Comparison of ENCODE assay signal across 15 cellular contexts in the genomic region with DNA sequence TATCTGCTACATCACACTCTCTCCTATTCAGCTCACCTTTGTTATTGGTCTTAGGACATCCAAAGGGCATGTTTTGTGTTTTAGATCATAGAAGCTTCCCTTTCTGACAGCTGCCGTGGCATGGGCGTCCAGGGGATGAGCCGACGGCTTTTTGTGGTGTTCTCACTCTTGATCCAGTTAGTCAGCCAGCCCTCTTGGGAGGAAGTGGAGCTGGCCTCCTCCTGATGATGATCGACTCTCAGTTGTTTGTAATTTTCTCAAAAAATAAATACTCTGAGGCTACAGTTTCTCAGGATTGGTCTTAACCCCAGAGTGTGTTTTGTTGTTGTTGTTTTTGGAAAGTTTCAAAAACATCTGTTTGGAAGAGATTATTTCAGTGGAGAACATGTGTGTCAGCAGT. TPM values are rescaled to one million over a fixed set of nuclear protein-coding genes. Genes with fewer than 3 reads are reported as not detected.
A peak's percentile ranks its signal among the peaks of the same experiment; 100 is the strongest.
DNase-seq lines count a peak whose midpoint lies in the region; ATAC-seq and TF ChIP-seq lines count a peak whose summit lies in the region.
"Had no signal": no experiment of that assay in that cellular context is flagged by ENCODE, and none has a peak within 500 bp of the region (broad histone marks: within the 10 kb centered on the region; RNA-seq: fewer than 3 reads in every experiment).

No MANE protein-coding gene starts in this region.

- no peaks in the 10 kb centered on the region for H3K36me3 Mint-ChIP-seq in MCF 10A (ENCODE audit: insufficient read depth, unreplicated experiment)
- peaks cover 10% of the 10 kb centered on the region for H3K36me3 Mint-ChIP-seq in neural crest cell (ENCODE audit: low read depth)
- peaks cover 10% of the 10 kb centered on the region for H3K36me3 Mint-ChIP-seq in T-helper 17 cell (ENCODE audit: low read depth)

- no peak for ATAC-seq in T-helper 17 cell
- ATAC-seq: PC-3, right lobe of liver had no signal

- H3K4me3 ChIP-seq in breast epithelium (peak overlapping the region in 1 of 3 donors; percentile 29), fibroblast of lung (replicated peaks in 1 of 4; ENCODE audit: control extremely low read depth in 1 of 4, insufficient read depth in 1 of 4, low read depth in 3 of 4, low read length in 4 of 4) (no peak overlapping the region), vagina (no peak overlapping the region)
- H3K4me3 ChIP-seq: right lobe of liver had no signal

- no peaks in the 10 kb centered on the region for H3K36me3 ChIP-seq in breast epithelium
- no peaks in the 10 kb centered on the region for H3K36me3 ChIP-seq in fibroblast of lung (ENCODE audit: control insufficient read depth, insufficient read depth, low read length)
- H3K36me3 ChIP-seq in vagina = peaks cover 0 to 14% of the 10 kb centered on the region in 2 donors
- H3K36me3 ChIP-seq: right lobe of liver had no signal

- in situ Hi-C loops in ACHN (cut with HindIII; ENCODE audit: low pct_ligation_motif_present, low pct_unique_long_range_greater_than_20kb, low sequenced_read_pairs) = no loop called here

- CTCF ChIA-PET in MCF 10A (lab: Yijun Ruan, JAX) = no interaction called here

- no peaks in the 10 kb centered on the region for H3K27me3 ChIP-seq in breast epithelium
- H3K27me3 ChIP-seq in fibroblast of lung (ENCODE audit: control insufficient read depth, insufficient read depth, low read length) = no peaks in the 10 kb centered on the region
- no peaks in the 10 kb centered on the region for H3K27me3 ChIP-seq in vagina
- H3K27me3 ChIP-seq: right lobe of liver had no signal

- no peaks in the 10 kb centered on the region for H3K9me3 Mint-ChIP-seq in MCF 10A (ENCODE audit: unreplicated experiment)
- H3K9me3 Mint-ChIP-seq in neural crest cell = no peaks in the 10 kb centered on the region

- H3K4me2 ChIP-seq in fibroblast of lung (ENCODE audit: extremely low read depth, insufficient read depth, low read length) = no peak overlapping the region

- H3K4me3 Mint-ChIP-seq in MCF 10A (ENCODE audit: unreplicated experiment) (no peak overlapping the region), neural crest cell (peak overlapping the region; percentile 50), T-helper 17 cell (no peak overlapping the region)

- BruUV-seq in MCF 10A (replicated peaks; lab: Mats Ljungman, UMichigan) = no TSS peak

- H3K4me1 Mint-ChIP-seq in MCF 10A (ENCODE audit: insufficient read depth, unreplicated experiment) = no peaks in the 10 kb centered on the region
- peaks cover 78% of the 10 kb centered on the region for H3K4me1 Mint-ChIP-seq in neural crest cell
- peaks cover 10% of the 10 kb centered on the region for H3K4me1 Mint-ChIP-seq in T-helper 17 cell

- H3K27ac Mint-ChIP-seq in MCF 10A (ENCODE audit: low read depth, unreplicated experiment) (no peak overlapping the region), neural crest cell (ENCODE audit: unreplicated experiment) (peak overlapping the region; percentile 96), T-helper 17 cell (no peak overlapping the region)

- TF ChIP-seq CTCF in breast epithelium (IDR thresholded peaks at IDR 0.05) (no peak), MCF 10A (IDR thresholded peaks at IDR 0.05; ENCODE audit: unreplicated experiment) (no peak), fibroblast of lung (conservative IDR thresholded peaks at IDR 0.05 in 1 of 2, IDR thresholded peaks at IDR 0.05 in 1 of 2; ENCODE audit: low read depth in 1 of 2, low read length in 2 of 2) (no peak), neural crest cell (conservative IDR thresholded peaks at IDR 0.05) (no peak), vagina (IDR thresholded peaks at IDR 0.05) (no peak)

- H3K79me2 ChIP-seq in fibroblast of lung (ENCODE audit: control insufficient read depth, insufficient read depth, low read length) = no peaks in the 10 kb centered on the region

- H3K27ac ChIP-seq in breast epithelium (peak overlapping the region; percentile 92 to 97), fibroblast of lung (ENCODE audit: insufficient read depth, low read length) (no peak overlapping the region), vagina (peak overlapping the region; percentile 77)
- H3K27ac ChIP-seq: right lobe of liver had no signal

- H3K4me1 ChIP-seq in breast epithelium = peaks cover 0 to 9% of the 10 kb centered on the region in 2 donors
- H3K4me1 ChIP-seq in fibroblast of lung (ENCODE audit: control insufficient read depth, extremely low read depth, insufficient read depth, low read length) = peaks cover 12% of the 10 kb centered on the region
- peaks cover 74% of the 10 kb centered on the region for H3K4me1 ChIP-seq in vagina
- H3K4me1 ChIP-seq: right lobe of liver had no signal

- TF ChIP-seq POLR2A in breast epithelium (IDR thresholded peaks at IDR 0.05) (no peak), vagina (IDR thresholded peaks at IDR 0.05) (no peak)

- H4K20me1 ChIP-seq in fibroblast of lung (ENCODE audit: control insufficient read depth, extremely low read depth, insufficient read depth, low read length) = no peaks in the 10 kb centered on the region

- intact Hi-C loops in breast epithelium (cut with DNase I; ENCODE audit: low total_unique reads) = no loop called here
- intact Hi-C loops in MCF 10A (cut with micrococcal nuclease) = no loop called here
- intact Hi-C loops in vagina (cut with DNase I) = no loop called here

- H3K9ac ChIP-seq in fibroblast of lung (ENCODE audit: insufficient read depth, low read length) = no peak overlapping the region

- POLR2A ChIA-PET in MCF 10A (lab: Yijun Ruan, JAX) = interaction anchor here (0.6 kb wide), 1 partner anchor 123 kb away, joined by 3 read pairs; no protein-coding TSS in a partner anchor

- no peak for DNase-seq in breast epithelium (ENCODE audit: low spot score in 2 of 2)
- no peak for DNase-seq in MCF 10A (ENCODE audit: unreplicated experiment)
- peak in 1 of 2 donors; percentile 41 for DNase-seq in fibroblast of lung (ENCODE audit: low read depth in 2 of 2)
- no peak for DNase-seq in neural crest cell (ENCODE audit: low read depth, low spot score)
- DNase-seq in vagina (ENCODE audit: extremely low spot score in 2 of 2) = peak in 1 of 2 donors; percentile 84
- DNase-seq in kidney tubule cell (ENCODE audit: low spot score) = no peak
- no peak for DNase-seq in T-helper 17 cell
- DNase-seq in ACHN = no peak
- DNase-seq: 8988T, DMS 273 treated with DMSO at 0.1 percent for 48 hours, NCI-H1930, PC-3, right lobe of liver, T-helper 9 cell had no signal

- H3K27me3 Mint-ChIP-seq in MCF 10A (ENCODE audit: insufficient read depth, unreplicated experiment) (no peaks in the 10 kb centered on the region), neural crest cell (ENCODE audit: low read depth) (peaks cover 5% of the 10 kb centered on the region), T-helper 17 cell (peaks cover 63% of the 10 kb centered on the region)

- H2AFZ ChIP-seq in fibroblast of lung (ENCODE audit: low read length) = peak overlapping the region; percentile 80

- H3K9me3 ChIP-seq in breast epithelium = no peaks in the 10 kb centered on the region
- no peaks in the 10 kb centered on the region for H3K9me3 ChIP-seq in fibroblast of lung (ENCODE audit: control insufficient read depth, insufficient read depth, low read depth, low read length)
- H3K9me3 ChIP-seq in vagina = no peaks in the 10 kb centered on the region
- H3K9me3 ChIP-seq in T-helper 17 cell (ENCODE audit: control insufficient read depth, low read length, poor library complexity, severe bottlenecking) = no peaks in the 10 kb centered on the region
- H3K9me3 ChIP-seq: right lobe of liver had no signal

RNA-seq across cellular contexts. Expression of a gene that starts 34.4 kb away (rescaled TPM):
- total RNA-seq in breast epithelium = 10 to 100 TPM; 48.8 to 56.6 (median 55.1) TPM
- 1.8 and 2.3 TPM in 2 replicates for total RNA-seq in MCF 10A (2022)
- 2.1 and 3.9 TPM in 2 replicates for total RNA-seq in fibroblast of lung
- polyA plus RNA-seq in fibroblast of lung = 4.2 and 4.7 TPM in 2 replicates
- 5.2 and 5.7 TPM in 2 replicates for polyA plus RNA-seq in fibroblast of lung (2012)
- 4.6 and 22.9 TPM in 2 replicates for polyA minus RNA-seq in fibroblast of lung (ENCODE audit: low replicate concordance)
- total RNA-seq in neural crest cell = 114 and 130 TPM in 2 replicates
- 93.1 TPM for total RNA-seq in vagina
- total RNA-seq in T-helper 17 cell = not detected
- total RNA-seq: lung microvascular endothelial cell had no signal

Comparison
In these comparisons a context has a peak if more than half of its experiments do, and no peak if none do; other contexts are left out.
1. RNA of a gene that starts 34.4 kb away (total RNA-seq): 114 to 130 TPM in neural crest cell, 93.1 TPM in vagina (single experiment) and 48.8 to 56.6 TPM in breast epithelium; 2.1 to 3.9 TPM in fibroblast of lung, 1.8 to 2.3 TPM in MCF 10A and not detected in T-helper 17 cell; every median in the first group is over 10 times any median in the second.